Comparison of ENCODE assay signal across 12 cellular contexts in genomic region chr1:11946647-11947046, GRCh38.
"Had no signal": no experiment of that assay in that cellular context is flagged by ENCODE, and none has a peak within 500 bp of the region (broad histone marks: within the 10 kb centered on the region; RNA-seq: fewer than 3 reads in every experiment).

No MANE protein-coding gene starts in this region.

- H2AFZ ChIP-seq: hepatocyte had no signal

- H3K27ac ChIP-seq: hepatocyte, left ventricle myocardium inferior, suprapubic skin had no signal

- DNase-seq: activated CD4-positive, CD25-positive, alpha-beta regulatory T cell treated with anti-CD3 and anti-CD28 coated beads, Interleukin-2, amount 50 U/mL, for 72 hours; activated naive CD4-positive, alpha-beta T cell treated with Interleukin-2 at 50 U/mL for 16 hours; activated T-cell treated with anti-CD3 and anti-CD28 coated beads for 4 hours; kidney; left ventricle myocardium inferior; naive thymus-derived CD8-positive, alpha-beta T cell; trophoblast cell had no signal

- H3K4me2 ChIP-seq: hepatocyte had no signal

- H3K4me3 ChIP-seq: hepatocyte, left ventricle myocardium inferior, suprapubic skin had no signal

- ATAC-seq: naive thymus-derived CD8-positive, alpha-beta T cell; sciatic nerve had no signal

- H3K4me3 Mint-ChIP-seq: memory B cell; naive thymus-derived CD8-positive, alpha-beta T cell; stimulated activated naive CD8-positive, alpha-beta T cell treated with anti-CD3 and anti-CD28 coated beads, Interleukin-15, Interleukin-2, amounts not matched to agents 100 ng/mL and 50 ng/mL, for 24 hours had no signal

- H3K9me3 ChIP-seq: left ventricle myocardium inferior, suprapubic skin had no signal

- H3K4me1 ChIP-seq: suprapubic skin had no signal

- H3K79me2 ChIP-seq: hepatocyte had no signal

- H3K9me3 Mint-ChIP-seq: memory B cell; naive thymus-derived CD8-positive, alpha-beta T cell had no signal

- H3K27me3 ChIP-seq: hepatocyte, suprapubic skin had no signal

- H3K27ac Mint-ChIP-seq: memory B cell; stimulated activated naive CD8-positive, alpha-beta T cell treated with anti-CD3 and anti-CD28 coated beads, Interleukin-15, Interleukin-2, amounts not matched to agents 100 ng/mL and 50 ng/mL, for 24 hours had no signal

- H3K27me3 Mint-ChIP-seq: memory B cell; naive thymus-derived CD8-positive, alpha-beta T cell; stimulated activated naive CD8-positive, alpha-beta T cell treated with anti-CD3 and anti-CD28 coated beads, Interleukin-15, Interleukin-2, amounts not matched to agents 100 ng/mL and 50 ng/mL, for 24 hours had no signal

- H3K4me1 Mint-ChIP-seq: memory B cell; naive thymus-derived CD8-positive, alpha-beta T cell had no signal
